11 cellular contexts compared by ENCODE assay signal in the genomic region with DNA sequence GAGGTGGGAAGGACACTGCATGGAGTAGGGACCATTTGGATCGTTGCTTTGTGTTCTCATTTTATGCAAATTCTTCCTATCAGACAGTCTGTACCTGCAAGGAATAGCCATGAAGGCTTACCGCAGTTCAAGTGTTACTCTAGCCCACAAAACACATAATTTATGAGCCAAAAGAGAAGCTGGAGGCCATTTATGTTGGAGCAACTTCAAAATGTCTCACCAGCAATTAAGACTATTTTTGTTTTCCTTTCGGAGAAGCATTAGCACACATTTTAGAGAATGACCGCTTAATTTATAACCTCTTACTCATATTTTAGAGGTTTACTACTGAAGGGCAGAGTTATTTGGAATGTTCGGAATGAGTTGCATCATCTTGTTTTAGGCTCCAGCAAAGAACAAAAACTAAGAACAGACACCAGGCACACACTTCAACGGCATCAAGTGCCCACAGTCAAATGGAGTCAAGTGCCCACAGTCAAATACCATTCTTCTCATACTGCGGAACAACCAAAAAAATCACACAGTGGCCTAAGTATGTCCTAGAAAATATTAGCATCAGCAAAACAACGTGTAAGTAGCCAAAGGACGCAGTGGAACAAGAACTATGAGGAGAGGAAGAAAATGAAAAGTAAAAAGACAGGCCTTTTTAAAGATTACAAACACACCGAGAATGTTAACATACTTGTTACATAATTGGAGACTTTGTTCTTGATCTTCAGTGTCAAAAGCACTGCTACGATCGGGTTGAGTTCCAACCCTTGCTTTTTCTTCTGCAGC. TPM values are rescaled to one million over a fixed set of nuclear protein-coding genes. Genes with fewer than 3 reads are reported as not detected.
DNase-seq lines count a peak whose midpoint lies in the region; ATAC-seq and TF ChIP-seq lines count a peak whose summit lies in the region.
"Had no signal": no experiment of that assay in that cellular context is flagged by ENCODE, and none has a peak within 500 bp of the region (broad histone marks: within the 10 kb centered on the region; RNA-seq: fewer than 3 reads in every experiment).

No MANE protein-coding gene starts in this region.

- TF ChIP-seq CTCF in HFFc6 (IDR thresholded peaks at IDR 0.05) (no peak), thoracic aorta (IDR thresholded peaks at IDR 0.05) (no peak)

- H3K4me3 ChIP-seq in thoracic aorta = peak overlapping the region; percentile 20
- H3K4me3 ChIP-seq: esophagus muscularis mucosa had no signal

- peaks cover 17% of the 10 kb centered on the region for H3K27me3 Mint-ChIP-seq in HFFc6 (ENCODE audit: insufficient read depth)

- peak overlapping the region; percentile 86 for H3K27ac Mint-ChIP-seq in HFFc6

- H3K4me1 ChIP-seq in thoracic aorta (ENCODE audit: control insufficient read depth in 1 of 2, low read depth in 2 of 2) = peaks cover 17 to 26% of the 10 kb centered on the region in 2 donors
- H3K4me1 ChIP-seq: esophagus muscularis mucosa had no signal

- peaks cover 13% of the 10 kb centered on the region; the same call in 1 of the 2 replicates for H3K9me3 Mint-ChIP-seq in HFFc6

- peaks cover 37% of the 10 kb centered on the region for H3K4me1 Mint-ChIP-seq in HFFc6 (ENCODE audit: low read depth)

- H3K36me3 Mint-ChIP-seq in HFFc6 (ENCODE audit: low read depth) = 0 out of 2 replicates have a peak, but pooled peaks cover 7% of the 10 kb centered on the region

- no peak for ATAC-seq in thoracic aorta (ENCODE audit: insufficient number of reproducible peaks, low FRiP score, low read depth)
- no peak for ATAC-seq in GM18861 (IDR thresholded peaks at IDR 0.05; ENCODE audit: unreplicated experiment)
- ATAC-seq in activated CD4-positive, CD25-positive, alpha-beta regulatory T cell treated with anti-CD3 and anti-CD28 coated beads, Interleukin-2, amount 50 U/mL, for 24 hours = no peak
- no peak for ATAC-seq in HG02571 (IDR thresholded peaks at IDR 0.05; ENCODE audit: unreplicated experiment)

- DNase-seq in HFFc6 (peak; percentile 90), amniotic epithelial cell (ENCODE audit: low read depth) (peak; percentile 96), iris pigment epithelial cell (ENCODE audit: low read depth) (peak; percentile 79), thoracic aorta (ENCODE audit: low spot score) (no peak)
- DNase-seq: NCI-H2171; occipital lobe; stimulated activated CD8-positive, alpha-beta memory T cell treated with anti-CD3 and anti-CD28 coated beads, Interleukin-4, amount 100 ng/mL, for 48 hours had no signal

- H3K9me3 ChIP-seq in thoracic aorta = no peaks in the 10 kb centered on the region
- H3K9me3 ChIP-seq: esophagus muscularis mucosa had no signal

- peak overlapping the region; percentile 35 to 58 for H3K27ac ChIP-seq in thoracic aorta
- H3K27ac ChIP-seq: esophagus muscularis mucosa had no signal

- H3K36me3 ChIP-seq in thoracic aorta = no peaks in the 10 kb centered on the region
- H3K36me3 ChIP-seq: esophagus muscularis mucosa had no signal

- peak overlapping the region; percentile 82 for H3K4me3 Mint-ChIP-seq in HFFc6

- no peaks in the 10 kb centered on the region for H3K27me3 ChIP-seq in thoracic aorta (replicated peaks; ENCODE audit: insufficient read depth)
- H3K27me3 ChIP-seq: esophagus muscularis mucosa had no signal

RNA-seq across cellular contexts. Expression of a gene that starts 17.5 kb away (rescaled TPM):
- total RNA-seq in HFFc6 (2021; fragmentation: NEBNext Ultra II Directional; extraction: Animal tissue kit (Norgen Biotek cat#: 25700)) = not detected
- 1 to 10 TPM in 1 of 2 donors, under 1 TPM in 1; 0.81 to 1.2 TPM for total RNA-seq in thoracic aorta
- total RNA-seq: esophagus muscularis mucosa, occipital lobe had no signal
